In the genomic region with DNA sequence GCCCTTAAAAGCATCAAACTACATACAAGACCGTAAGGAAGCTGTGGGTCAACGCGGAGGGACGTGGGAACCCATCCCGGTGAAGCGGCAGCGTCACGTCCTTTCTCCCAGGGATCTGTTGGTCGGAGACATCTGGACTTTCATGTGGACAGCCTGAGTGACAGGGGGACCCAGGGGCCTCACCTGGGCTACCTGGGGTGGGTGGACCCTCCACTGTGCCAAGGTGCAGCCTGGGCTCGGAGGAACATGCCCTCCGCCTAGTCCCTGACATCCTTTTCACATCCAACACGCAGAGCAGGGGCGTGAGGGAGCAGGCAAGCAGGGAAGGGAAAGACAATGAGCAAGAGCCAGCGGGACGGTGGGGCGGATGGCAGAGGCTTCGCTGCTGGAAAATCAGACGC, we compare ENCODE assay signal across 14 cellular contexts. TPM values are rescaled to one million over a fixed set of nuclear protein-coding genes. Genes with fewer than 3 reads are reported as not detected.
DNase-seq lines count a peak whose midpoint lies in the region; ATAC-seq and TF ChIP-seq lines count a peak whose summit lies in the region.
"Had no signal": no experiment of that assay in that cellular context is flagged by ENCODE, and none has a peak within 500 bp of the region (broad histone marks: within the 10 kb centered on the region; RNA-seq: fewer than 3 reads in every experiment).

No MANE protein-coding gene starts in this region.

- H3K9me3 Mint-ChIP-seq in chondrocyte (ENCODE audit: low read depth) (peaks cover 5% of the 10 kb centered on the region), nephron (peaks cover 5% of the 10 kb centered on the region)

- TF ChIP-seq CTCF in chondrocyte (IDR thresholded peaks at IDR 0.05) (no peak), nephron (IDR thresholded peaks at IDR 0.05; ENCODE audit: unreplicated experiment in 3 of 3) (no peak)

- H3K4me1 ChIP-seq in skeletal muscle tissue (ENCODE audit: control insufficient read depth in 3 of 3, insufficient read depth in 3 of 3, low read length in 3 of 3), result peaks cover 16 to 51% (median 30%) of the 10 kb centered on the region in 3 donors

- H3K27me3 ChIP-seq in skeletal muscle tissue (ENCODE audit: control insufficient read depth in 3 of 3, insufficient read depth in 3 of 3, low read length in 3 of 3), result no peaks in the 10 kb centered on the region

- H3K4me1 Mint-ChIP-seq in chondrocyte (ENCODE audit: low read depth) (peaks cover 9% of the 10 kb centered on the region), nephron (peaks cover 40% of the 10 kb centered on the region)

- peak overlapping the region; percentile 50 to 65 (median 59) for H3K4me3 ChIP-seq in skeletal muscle tissue (ENCODE audit: low read length in 3 of 3)

- intact Hi-C loops in Right ventricle myocardium inferior (cut with DNase I) (loop anchor here (10.0 kb wide), 1 partner anchor 1036 kb away; the partner anchor contains the start of genes ALDH16A1 and PIH1D1), cardiac septum (cut with DNase I) (no loop called here)

- ATAC-seq in Right ventricle myocardium inferior, result no peak
- no peak for ATAC-seq in HG03097 (IDR thresholded peaks at IDR 0.05; ENCODE audit: low FRiP score, unreplicated experiment)

- H3K36me3 Mint-ChIP-seq in chondrocyte (ENCODE audit: low read depth), result peaks cover 14% of the 10 kb centered on the region
- H3K36me3 Mint-ChIP-seq in nephron (ENCODE audit: low read depth), result peaks cover 19% of the 10 kb centered on the region

- H3K9ac ChIP-seq in skeletal muscle tissue (ENCODE audit: low read depth in 1 of 3, low read length in 3 of 3), result peak overlapping the region; percentile 1 to 76 (median 40)

- peak; percentile 56 for DNase-seq in Right ventricle myocardium inferior (ENCODE audit: missing footprints)
- no peak for DNase-seq in cardiac septum (ENCODE audit: low spot score)
- DNase-seq in chondrocyte (ENCODE audit: low spot score), result peak; percentile 79
- no peak for DNase-seq in NCI-H526 treated with DMSO at 0.1 percent for 48 hours (lab: John Stamatoyannopoulos, UW)
- DNase-seq in stimulated activated CD4-positive, alpha-beta T cell treated with anti-CD3 and anti-CD28 coated beads, Interleukin-4, amount 100 ng/mL, for 24 hours, result no peak
- DNase-seq: 8988T, IMR-90, NCI-H1930, NCI-H2171 treated with DMSO at 0.1 percent for 48 hours, NCI-H510A had no signal

- no peak overlapping the region for H3K27ac Mint-ChIP-seq in chondrocyte (ENCODE audit: unreplicated experiment)
- H3K27ac Mint-ChIP-seq in nephron, result peak overlapping the region; percentile 15 to 89 (median 79)

- H3K27me3 Mint-ChIP-seq in chondrocyte (ENCODE audit: low read depth), result peaks cover 69% of the 10 kb centered on the region
- peaks cover 60% of the 10 kb centered on the region for H3K27me3 Mint-ChIP-seq in nephron (ENCODE audit: low read depth)

- H3K27ac ChIP-seq in skeletal muscle tissue (ENCODE audit: low read depth, low read length), result peak overlapping the region; percentile 88

- H3K36me3 ChIP-seq in skeletal muscle tissue (ENCODE audit: control insufficient read depth in 3 of 3, insufficient read depth in 3 of 3, low read length in 3 of 3), result peaks cover 13 to 17% (median 13%) of the 10 kb centered on the region in 3 donors

- H3K4me3 Mint-ChIP-seq in chondrocyte (ENCODE audit: unreplicated experiment), result no peak overlapping the region
- peak overlapping the region; percentile 38 to 76 (median 69) for H3K4me3 Mint-ChIP-seq in nephron

- H3K9me3 ChIP-seq in skeletal muscle tissue (ENCODE audit: control insufficient read depth in 3 of 3, low read length in 3 of 3), result peaks cover 0 to 7% (median 0%) of the 10 kb centered on the region in 3 donors

RNA-seq across cellular contexts. Expression of gene GARIN5A, which starts 13.8 kb away (rescaled TPM):
- total RNA-seq in Right ventricle myocardium inferior (2.2 TPM), cardiac septum (1.1 TPM), chondrocyte (1.7 to 2.1 TPM (median 1.9 TPM) in 3 replicates), skeletal muscle tissue (0.52 TPM)
- total RNA-seq: IMR-90 had no signal

RNA-seq across cellular contexts. Expression of gene EMC10, which starts 14.1 kb away (rescaled TPM):
- 78.0 TPM for total RNA-seq in Right ventricle myocardium inferior
- total RNA-seq in cardiac septum, result 106 TPM
- 132 to 144 TPM (median 144 TPM) in 3 replicates for total RNA-seq in chondrocyte
- total RNA-seq in skeletal muscle tissue, result 29.2 TPM

RNA-seq across cellular contexts. Expression of gene JOSD2, which starts 20.6 kb away (rescaled TPM):
- total RNA-seq in Right ventricle myocardium inferior (43.7 TPM), cardiac septum (36.1 TPM), chondrocyte (42.5 to 44.7 TPM (median 43.1 TPM) in 3 replicates), skeletal muscle tissue (13.0 TPM)

RNA-seq across cellular contexts. Expression of gene ASPDH, which starts 23.3 kb away (rescaled TPM):
- total RNA-seq in Right ventricle myocardium inferior (not detected), cardiac septum (not detected), chondrocyte (not detected in 3 replicates), skeletal muscle tissue (not detected)
- total RNA-seq: IMR-90, LHCN-M2 had no signal

RNA-seq across cellular contexts. Expression of gene MYBPC2, which starts 57.7 kb away (rescaled TPM):
- 0.08 TPM for total RNA-seq in Right ventricle myocardium inferior
- total RNA-seq in cardiac septum, result not detected
- total RNA-seq in chondrocyte, result not detected in 3 replicates
- 119 TPM for total RNA-seq in skeletal muscle tissue
- total RNA-seq: IMR-90 had no signal

Comparison
In these comparisons a context has a peak if more than half of its experiments do, and no peak if none do; other contexts are left out.
1. DNase-seq: peak in Right ventricle myocardium inferior (single experiment) and chondrocyte (single experiment); none in cardiac septum (single experiment), NCI-H526 treated with DMSO at 0.1 percent for 48 hours (single experiment) and stimulated activated CD4-positive, alpha-beta T cell treated with anti-CD3 and anti-CD28 coated beads, Interleukin-4, amount 100 ng/mL, for 24 hours (single experiment).